Comparison of ENCODE assay signal across 13 cellular contexts in genomic region chr9:95484225-95484624, GRCh38. TPM values are rescaled to one million over a fixed set of nuclear protein-coding genes. Genes with fewer than 3 reads are reported as not detected.
DNase-seq lines count a peak whose midpoint lies in the region; ATAC-seq and TF ChIP-seq lines count a peak whose summit lies in the region.
"Had no signal": no experiment of that assay in that cellular context is flagged by ENCODE, and none has a peak within 500 bp of the region (broad histone marks: within the 10 kb centered on the region; RNA-seq: fewer than 3 reads in every experiment).

No MANE protein-coding gene starts in this region.

- peaks cover 52 to 53% of the 10 kb centered on the region in 2 donors for H3K4me1 Mint-ChIP-seq in natural killer cell treated with Interleukin-12 subunit alpha and Interleukin-12 subunit beta and Interleukin-15 and Interleukin-18, amount 100 ng/mL, for 72 hours (ENCODE audit: low read depth in 2 of 2)
- H3K4me1 Mint-ChIP-seq in natural killer cell: peaks cover 63 to 65% of the 10 kb centered on the region in 2 donors

- dilution Hi-C loops in mammary epithelial cell (cut with HindIII; ENCODE audit: low sequenced_read_pairs): no loop called here

- H3K27ac Mint-ChIP-seq in natural killer cell treated with Interleukin-12 subunit alpha and Interleukin-12 subunit beta and Interleukin-15 and Interleukin-18, amount 100 ng/mL, for 72 hours: peak overlapping the region; percentile 7 to 64
- no peak overlapping the region for H3K27ac Mint-ChIP-seq in natural killer cell
- H3K27ac Mint-ChIP-seq: CD4-positive, alpha-beta memory T cell; GM23338 had no signal

- no peak overlapping the region for H2AFZ ChIP-seq in mammary epithelial cell (ENCODE audit: low read depth, low read length)
- H2AFZ ChIP-seq: GM23338 had no signal

- no peak overlapping the region for H3K4me3 Mint-ChIP-seq in natural killer cell treated with Interleukin-12 subunit alpha and Interleukin-12 subunit beta and Interleukin-15 and Interleukin-18, amount 100 ng/mL, for 72 hours
- H3K4me3 Mint-ChIP-seq in natural killer cell: no peak overlapping the region
- H3K4me3 Mint-ChIP-seq: CD4-positive, alpha-beta memory T cell; GM23338 had no signal

- H3K4me2 ChIP-seq in mammary epithelial cell (ENCODE audit: insufficient read depth, low read depth, low read length): no peak overlapping the region
- H3K4me2 ChIP-seq: A549, GM23338 had no signal

- peaks cover 10% of the 10 kb centered on the region for H3K36me3 Mint-ChIP-seq in natural killer cell treated with Interleukin-12 subunit alpha and Interleukin-12 subunit beta and Interleukin-15 and Interleukin-18, amount 100 ng/mL, for 72 hours
- peaks cover 24% of the 10 kb centered on the region for H3K36me3 Mint-ChIP-seq in natural killer cell

- H4K20me1 ChIP-seq in mammary epithelial cell (ENCODE audit: insufficient read depth, low read length): no peaks in the 10 kb centered on the region

- H3K9me3 Mint-ChIP-seq in natural killer cell treated with Interleukin-12 subunit alpha and Interleukin-12 subunit beta and Interleukin-15 and Interleukin-18, amount 100 ng/mL, for 72 hours: no peaks in the 10 kb centered on the region
- no peaks in the 10 kb centered on the region for H3K9me3 Mint-ChIP-seq in natural killer cell
- H3K9me3 Mint-ChIP-seq: CD4-positive, alpha-beta memory T cell; GM23338 had no signal

- H3K4me3 ChIP-seq in body of pancreas: no peak overlapping the region
- H3K4me3 ChIP-seq in stomach: no peak overlapping the region
- no peak overlapping the region for H3K4me3 ChIP-seq in mammary epithelial cell (replicated peaks in 1 of 3; ENCODE audit: insufficient read depth in 1 of 3, low read depth in 2 of 3, low read length in 3 of 3)
- H3K4me3 ChIP-seq: A549, GM12878, GM23338 had no signal

- CTCF ChIA-PET in mammary epithelial cell (lab: Charles Lee; ENCODE audit: low non-redundant PET): no interaction called here

- TF ChIP-seq POLR2A in body of pancreas (IDR thresholded peaks at IDR 0.05) (no peak), stomach (IDR thresholded peaks at IDR 0.05) (no peak)

- no TSS peak for BruUV-seq in mammary epithelial cell (replicated peaks; lab: Mats Ljungman, UMichigan)

- WGBS in body of pancreas, 2 donors: 14 to 19% methylated on average over 3 of the region's 3 CpGs
- WGBS in stomach, 5 donors: 23 to 38% (median 33%) methylated on average over 3 of the region's 3 CpGs
- WGBS in mammary epithelial cell (ENCODE audit: low coverage, missing lambda C conversion rate): 59% methylated on average over 3 of the region's 3 CpGs

- H3K27ac ChIP-seq in body of pancreas (peak overlapping the region in 3 of 4 donors; percentile 80 to 84 (median 82)), stomach (peak overlapping the region in 3 of 5 donors; percentile 14 to 73 (median 66)), mammary epithelial cell (ENCODE audit: insufficient read depth, low read depth, low read length) (no peak overlapping the region)
- H3K27ac ChIP-seq: A549 had no signal

- no peak for TF ChIP-seq EP300 in stomach (IDR thresholded peaks at IDR 0.05)

- no peak for ATAC-seq in natural killer cell treated with Interleukin-12 subunit alpha and Interleukin-12 subunit beta and Interleukin-15 and Interleukin-18, amount 100 ng/mL, for 72 hours
- no peak for ATAC-seq in natural killer cell
- ATAC-seq in body of pancreas: no peak
- no peak for ATAC-seq in GM19023 (IDR thresholded peaks at IDR 0.05; ENCODE audit: unreplicated experiment)
- ATAC-seq: A549, GM12878, GM23338 had no signal

- H3K27me3 ChIP-seq in body of pancreas: no peaks in the 10 kb centered on the region
- H3K27me3 ChIP-seq in stomach: no peaks in the 10 kb centered on the region
- no peaks in the 10 kb centered on the region for H3K27me3 ChIP-seq in mammary epithelial cell (ENCODE audit: insufficient read depth, low read length)
- H3K27me3 ChIP-seq: BE2C had no signal

- DNase-seq in natural killer cell treated with Interleukin-12 subunit alpha and Interleukin-12 subunit beta and Interleukin-15 and Interleukin-18, amount 100 ng/mL, for 72 hours (ENCODE audit: low spot score): no peak
- DNase-seq in natural killer cell (no peak), body of pancreas (peak in 2 of 4 donors; percentile 31 to 35), stomach (no peak), mammary epithelial cell (no peak)
- DNase-seq: BE2C; CD4-positive, alpha-beta memory T cell; DMS79; H7 had no signal

- H3K9me3 ChIP-seq in body of pancreas: no peaks in the 10 kb centered on the region
- no peaks in the 10 kb centered on the region for H3K9me3 ChIP-seq in stomach
- H3K9me3 ChIP-seq in mammary epithelial cell (replicated peaks; ENCODE audit: insufficient read depth, low read length): no peaks in the 10 kb centered on the region
- H3K9me3 ChIP-seq: A549, BE2C had no signal

- H3K4me1 ChIP-seq in body of pancreas (peaks cover 46% of the 10 kb centered on the region), stomach (peaks cover 18 to 50% (median 39%) of the 10 kb centered on the region in 4 donors), mammary epithelial cell (ENCODE audit: insufficient read depth, low read length) (no peaks in the 10 kb centered on the region)
- H3K4me1 ChIP-seq: A549 had no signal

- intact Hi-C loops in natural killer cell (cut with micrococcal nuclease) (no loop called here), body of pancreas (cut with DNase I) (no loop called here), stomach (cut with DNase I; ENCODE audit: low total_unique reads) (no loop called here), mammary epithelial cell (cut with micrococcal nuclease) (no loop called here)

- no peak for TF ChIP-seq CTCF in natural killer cell (IDR thresholded peaks at IDR 0.05)
- no peak for TF ChIP-seq CTCF in body of pancreas (IDR thresholded peaks at IDR 0.05)
- TF ChIP-seq CTCF in stomach (IDR thresholded peaks at IDR 0.05): no peak
- TF ChIP-seq CTCF in mammary epithelial cell (conservative IDR thresholded peaks at IDR 0.05 in 1 of 2, IDR thresholded peaks at IDR 0.05 in 1 of 2; ENCODE audit: extremely low read depth in 1 of 2, insufficient read depth in 1 of 2, low read depth in 1 of 2, low read length in 2 of 2): no peak

- in situ Hi-C loops in mammary epithelial cell (cut with MboI; ENCODE audit: low sequenced_read_pairs in 2 of 2): no loop called here

- H3K36me3 ChIP-seq in body of pancreas (replicated peaks in 1 of 2; ENCODE audit: insufficient read depth in 1 of 2, low read depth in 2 of 2) (no peaks in the 10 kb centered on the region), stomach (peaks cover 8 to 27% (median 15%) of the 10 kb centered on the region in 4 donors), mammary epithelial cell (ENCODE audit: insufficient read depth, low read length) (no peaks in the 10 kb centered on the region)

- H3K79me2 ChIP-seq in mammary epithelial cell (ENCODE audit: insufficient read depth, low read length): no peaks in the 10 kb centered on the region

- no peak overlapping the region for H3K9ac ChIP-seq in mammary epithelial cell (ENCODE audit: insufficient read depth, low read length)

- peaks cover 0 to 8% of the 10 kb centered on the region in 2 donors for H3K27me3 Mint-ChIP-seq in natural killer cell treated with Interleukin-12 subunit alpha and Interleukin-12 subunit beta and Interleukin-15 and Interleukin-18, amount 100 ng/mL, for 72 hours
- H3K27me3 Mint-ChIP-seq in natural killer cell (ENCODE audit: low read depth in 2 of 2): peaks cover 13 to 14% of the 10 kb centered on the region in 2 donors
- H3K27me3 Mint-ChIP-seq: CD4-positive, alpha-beta memory T cell had no signal

RNA-seq across cellular contexts. Expression of gene PTCH1, which starts 32.5 kb away (rescaled TPM):
- total RNA-seq in natural killer cell treated with Interleukin-12 subunit alpha and Interleukin-12 subunit beta and Interleukin-15 and Interleukin-18, amount 100 ng/mL, for 72 hours: 10 to 100 TPM; 15.2 to 15.9 TPM
- 100 to 1,000 TPM in 1 of 3 donors, 10 to 100 TPM in 2; 60.9 to 127 (median 82.1) TPM for total RNA-seq in natural killer cell
- 10 to 100 TPM in 1 of 2 donors, 1 to 10 TPM in 1; 8.3 to 47.5 TPM for total RNA-seq in body of pancreas
- 10 to 100 TPM; 20.6 to 53.3 (median 28.0) TPM for total RNA-seq in stomach
- 1 to 10 TPM; 3.9 to 9.3 (median 8.6) TPM for polyA plus RNA-seq in stomach
- 1 to 10 TPM; 5.0 to 7.0 TPM for total RNA-seq in mammary epithelial cell
- 1.7 TPM for polyA plus RNA-seq in mammary epithelial cell
- 9.3 TPM for polyA minus RNA-seq in mammary epithelial cell

Comparison
In these comparisons a context has a peak if more than half of its experiments do, and no peak if none do; other contexts are left out.
1. H3K27ac Mint-ChIP-seq: peak in natural killer cell treated with Interleukin-12 subunit alpha and Interleukin-12 subunit beta and Interleukin-15 and Interleukin-18, amount 100 ng/mL, for 72 hours (2 of 2); none in natural killer cell (0 of 2).